In genomic region chr10:30103595-30104310, GRCh38 we compare ENCODE assay signal across 16 cellular contexts. TPM values are rescaled to one million over a fixed set of nuclear protein-coding genes. Genes with fewer than 3 reads are reported as not detected.
DNase-seq lines count a peak whose midpoint lies in the region; ATAC-seq and TF ChIP-seq lines count a peak whose summit lies in the region.
"Had no signal": no experiment of that assay in that cellular context is flagged by ENCODE, and none has a peak within 500 bp of the region (broad histone marks: within the 10 kb centered on the region; RNA-seq: fewer than 3 reads in every experiment).

No MANE protein-coding gene starts in this region.

- ATAC-seq in GM21381 (IDR thresholded peaks at IDR 0.05; ENCODE audit: unreplicated experiment) (no peak), HG02852 (IDR thresholded peaks at IDR 0.05; ENCODE audit: unreplicated experiment) (no peak)
- ATAC-seq: CD8-positive, alpha-beta T cell had no signal

- 0 out of 2 replicates have a peak overlapping the region, but pooled peaks have one; percentile 4 for H3K4me2 ChIP-seq in PC-9

- H3K4me1 ChIP-seq in PC-9 (replicated peaks; ENCODE audit: insufficient read depth), result peaks cover 41% of the 10 kb centered on the region
- H3K4me1 ChIP-seq: HAP-1 had no signal

- CTCF ChIA-PET in PC-9 (lab: Charles Lee), result no interaction called here

- H3K9me3 ChIP-seq in PC-9 (ENCODE audit: insufficient read depth, low read depth), result no peaks in the 10 kb centered on the region
- H3K9me3 ChIP-seq: HAP-1 had no signal

- H3K9me2 ChIP-seq in PC-9 (ENCODE audit: insufficient read depth), result no peaks in the 10 kb centered on the region

- peak; percentile 8 to 15 for DNase-seq in AML-193 (lab: John Stamatoyannopoulos, UW)
- DNase-seq in HCEC 1CT, result peak; percentile 38
- DNase-seq in PC-9, result peak in 1 of 2 experiments; percentile 74
- peak; percentile 44 for DNase-seq in fibroblast of mammary gland (ENCODE audit: low read depth)
- DNase-seq in stimulated activated CD4-positive, alpha-beta T cell treated with anti-CD3 and anti-CD28 coated beads, Interleukin-1b, Interleukin-23, amount 100 ng/mL, for 48 hours, result no peak
- DNase-seq in activated CD4-positive, alpha-beta T cell treated with anti-CD3 and anti-CD28 coated beads, Interleukin-2, amount 50 U/mL, for 1 hour, result no peak
- DNase-seq: ACHN; CD8-positive, alpha-beta T cell; NCI-H1417; NCI-H2029; NCI-H2171 treated with DMSO at 0.1 percent for 48 hours; NCI-H510A treated with DMSO at 0.1 percent for 48 hours; SIG-M5 had no signal

- H3K79me2 ChIP-seq in PC-9 (ENCODE audit: low read depth), result no peaks in the 10 kb centered on the region

- no peaks in the 10 kb centered on the region for H4K20me1 ChIP-seq in PC-9 (ENCODE audit: insufficient read depth)

- no peaks in the 10 kb centered on the region for H3K36me3 ChIP-seq in PC-9 (ENCODE audit: low read depth)
- H3K36me3 ChIP-seq: HAP-1 had no signal

- no peak overlapping the region for H2AFZ ChIP-seq in PC-9

- no peak overlapping the region for H3K27ac ChIP-seq in PC-9

- no peak for TF ChIP-seq CTCF in PC-9 (conservative IDR thresholded peaks at IDR 0.05)
- no peak for TF ChIP-seq CTCF in fibroblast of mammary gland (conservative IDR thresholded peaks at IDR 0.05; ENCODE audit: control insufficient read depth, insufficient read depth, low read depth, low read length)

- peaks cover 13% of the 10 kb centered on the region for H3F3A ChIP-seq in PC-9 (ENCODE audit: insufficient read depth, low read depth)

- POLR2A ChIA-PET in PC-9 (lab: Charles Lee; ENCODE audit: unreplicated experiment), result no interaction called here

- H3K27me3 ChIP-seq in PC-9 (ENCODE audit: insufficient read depth, low read depth), result no peaks in the 10 kb centered on the region

- H3K4me3 ChIP-seq in PC-9 (no peak overlapping the region), fibroblast of mammary gland (ENCODE audit: control insufficient read depth, low read depth, low read length) (no peak overlapping the region)
- H3K4me3 ChIP-seq: HAP-1 had no signal

- BruUV-seq in PC-9 (replicated peaks; lab: Mats Ljungman, UMichigan), result no TSS peak

- intact Hi-C loops in PC-9 (cut with micrococcal nuclease; ENCODE audit: unreplicated experiment), result no loop called here

RNA-seq across cellular contexts. Expression of gene JCAD, which starts 44.4 kb away (rescaled TPM):
- 30.5 and 36.7 TPM in 2 replicates for total RNA-seq in PC-9 (2021)
- total RNA-seq: CD8-positive, alpha-beta T cell had no signal

Comparison
In these comparisons a context has a peak if more than half of its experiments do, and no peak if none do; other contexts are left out.
1. DNase-seq: peak in AML-193 (2 of 2), HCEC 1CT (single experiment) and fibroblast of mammary gland (single experiment); none in stimulated activated CD4-positive, alpha-beta T cell treated with anti-CD3 and anti-CD28 coated beads, Interleukin-1b, Interleukin-23, amount 100 ng/mL, for 48 hours (single experiment) and activated CD4-positive, alpha-beta T cell treated with anti-CD3 and anti-CD28 coated beads, Interleukin-2, amount 50 U/mL, for 1 hour (single experiment).